ENCODE assay signal across 1 cellular context in the genomic region with DNA sequence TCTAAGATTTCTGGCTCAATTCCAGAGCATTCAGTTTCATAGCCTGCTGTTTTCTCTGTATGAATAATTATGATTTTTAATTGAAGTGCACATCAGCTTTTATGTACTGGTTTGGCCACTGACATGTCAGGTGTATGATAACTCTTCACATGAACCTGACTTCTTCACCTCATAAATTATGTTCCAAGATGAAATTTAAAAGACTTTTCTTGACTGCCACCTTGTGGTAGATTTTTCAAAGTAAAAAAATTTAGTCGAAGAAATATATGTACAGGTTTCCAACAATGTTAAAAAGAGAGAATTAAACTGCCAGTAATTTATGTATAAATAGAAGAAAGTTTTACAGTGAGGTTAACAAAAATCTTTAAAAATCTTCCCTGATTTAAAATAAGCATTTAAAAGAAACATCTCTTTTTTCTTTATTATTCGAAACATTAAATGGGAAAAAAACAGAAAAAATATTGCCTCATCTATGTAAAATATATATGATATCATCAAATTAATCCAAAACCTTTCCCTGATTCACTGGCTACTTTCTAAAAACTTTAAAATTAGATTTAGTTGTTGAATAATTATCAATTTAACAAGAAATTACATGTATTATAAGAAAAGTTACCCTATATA.
TF ChIP-seq lines count a peak whose summit lies in the region.

No MANE protein-coding gene starts in this region.

TF ChIP-seq in K562, 482 proteins besides CTCF, POLR2A, EP300 and RAD21 (continued from another document):
- TF ChIP-seq, protein P1, sequence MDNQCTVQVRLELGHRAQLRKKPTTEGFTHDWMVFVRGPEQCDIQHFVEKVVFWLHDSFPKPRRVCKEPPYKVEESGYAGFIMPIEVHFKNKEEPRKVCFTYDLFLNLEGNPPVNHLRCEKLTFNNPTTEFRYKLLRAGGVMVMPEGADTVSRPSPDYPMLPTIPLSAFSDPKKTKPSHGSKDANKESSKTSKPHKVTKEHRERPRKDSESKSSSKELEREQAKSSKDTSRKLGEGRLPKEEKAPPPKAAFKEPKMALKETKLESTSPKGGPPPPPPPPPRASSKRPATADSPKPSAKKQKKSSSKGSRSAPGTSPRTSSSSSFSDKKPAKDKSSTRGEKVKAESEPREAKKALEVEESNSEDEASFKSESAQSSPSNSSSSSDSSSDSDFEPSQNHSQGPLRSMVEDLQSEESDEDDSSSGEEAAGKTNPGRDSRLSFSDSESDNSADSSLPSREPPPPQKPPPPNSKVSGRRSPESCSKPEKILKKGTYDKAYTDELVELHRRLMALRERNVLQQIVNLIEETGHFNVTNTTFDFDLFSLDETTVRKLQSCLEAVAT (IDR thresholded peaks at IDR 0.05): no peak
- TF ChIP-seq, protein P2, sequence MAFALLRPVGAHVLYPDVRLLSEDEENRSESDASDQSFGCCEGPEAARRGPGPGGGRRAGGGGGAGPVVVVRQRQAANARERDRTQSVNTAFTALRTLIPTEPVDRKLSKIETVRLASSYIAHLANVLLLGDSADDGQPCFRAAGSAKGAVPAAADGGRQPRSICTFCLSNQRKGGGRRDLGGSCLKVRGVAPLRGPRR (CRISPR knock-in tag; IDR thresholded peaks at IDR 0.05): no peak
- TF ChIP-seq PHB (CRISPR knock-in tag; IDR thresholded peaks at IDR 0.05) (no peak), PBX2 (CRISPR knock-in tag; IDR thresholded peaks at IDR 0.05; ENCODE audit: low read depth) (no peak), PBX2 (tag; conservative IDR thresholded peaks at IDR 0.05; ENCODE audit: low read depth) (peak; percentile 88)
